In the genomic region with DNA sequence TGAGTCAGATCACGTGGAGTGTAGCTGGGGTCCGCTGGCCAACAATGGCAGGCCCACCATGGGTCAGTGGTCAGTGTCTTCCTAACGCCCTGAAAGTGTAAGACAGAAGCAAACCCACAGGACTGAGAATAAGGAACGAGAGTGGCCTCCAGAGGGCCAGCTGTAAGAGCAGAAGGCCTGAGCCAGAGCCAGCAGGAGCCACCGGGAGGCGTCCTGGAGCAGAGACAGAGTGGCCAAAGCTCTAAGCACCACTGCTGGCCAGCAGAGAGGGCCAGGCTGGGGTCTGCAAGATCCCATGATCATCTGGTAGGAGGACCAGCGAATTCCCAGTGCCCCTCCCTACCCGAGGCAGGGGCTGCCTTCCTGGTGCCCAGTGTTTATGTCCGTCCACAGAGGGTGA, we compare ENCODE assay signal across 18 cellular contexts. TPM values are rescaled to one million over a fixed set of nuclear protein-coding genes. Genes with fewer than 3 reads are reported as not detected.
DNase-seq lines count a peak whose midpoint lies in the region; ATAC-seq and TF ChIP-seq lines count a peak whose summit lies in the region.
"Had no signal": no experiment of that assay in that cellular context is flagged by ENCODE, and none has a peak within 500 bp of the region (broad histone marks: within the 10 kb centered on the region; RNA-seq: fewer than 3 reads in every experiment).

No MANE protein-coding gene starts in this region.

- no peaks in the 10 kb centered on the region for H3K23me2 ChIP-seq in H9 (ENCODE audit: insufficient read length, low read depth, low read length, poor library complexity, severe bottlenecking)

- H4K5ac ChIP-seq in H9 (ENCODE audit: insufficient read length, low read depth, low read length): no peak overlapping the region

- H3K36me3 Mint-ChIP-seq in H9 (ENCODE audit: insufficient read depth in 1 of 3, low read depth in 3 of 3) (no peaks in the 10 kb centered on the region), CD14-positive monocyte (no peaks in the 10 kb centered on the region)
- no peaks in the 10 kb centered on the region for H3K36me3 Mint-ChIP-seq in activated T-cell treated with anti-CD3 and anti-CD28 coated beads, Interleukin-2, amount 50 U/mL, for 24 hours (ENCODE audit: low read depth)

- H2BK120ac ChIP-seq in H9 (ENCODE audit: low read depth, low read length, poor library complexity, severe bottlenecking): no peak overlapping the region

- H3K4me1 ChIP-seq in H9 (ENCODE audit: insufficient read depth, low read length) (no peaks in the 10 kb centered on the region), iPS DF 6.9 (ENCODE audit: control insufficient read depth, insufficient read depth, low read length) (no peaks in the 10 kb centered on the region)
- H3K4me1 ChIP-seq: ascending aorta, tibial artery had no signal

- intact Hi-C loops in CD14-positive monocyte (cut with micrococcal nuclease): no loop called here

- no peak overlapping the region for H4K91ac ChIP-seq in H9 (ENCODE audit: insufficient read length, low read depth, low read length)

- no peak overlapping the region for H3K14ac ChIP-seq in H9 (ENCODE audit: insufficient read depth, low read length)

- H2AFZ ChIP-seq in H9 (ENCODE audit: low read length): no peak overlapping the region

- H3K9me3 ChIP-seq in H9 (ENCODE audit: control insufficient read depth, low read depth, low read length): no peaks in the 10 kb centered on the region
- no peaks in the 10 kb centered on the region for H3K9me3 ChIP-seq in iPS DF 6.9 (ENCODE audit: control insufficient read depth, insufficient read depth, low read length)
- H3K9me3 ChIP-seq: ascending aorta had no signal

- no peak overlapping the region for H3K23ac ChIP-seq in H9 (ENCODE audit: insufficient read length, low read depth, low read length)

- no peak overlapping the region for H3K56ac ChIP-seq in H9 (ENCODE audit: insufficient read length, low read depth, low read length)

- no peaks in the 10 kb centered on the region for H3K79me2 ChIP-seq in H9 (ENCODE audit: insufficient read depth, low read length)

- H3K27me3 Mint-ChIP-seq in H9 (ENCODE audit: low read depth): peaks cover 8% of the 10 kb centered on the region
- peaks cover 0 to 6% (median 4%) of the 10 kb centered on the region in 3 donors for H3K27me3 Mint-ChIP-seq in CD14-positive monocyte (ENCODE audit: low read depth in 3 of 3)
- peaks cover 35% of the 10 kb centered on the region for H3K27me3 Mint-ChIP-seq in activated T-cell treated with anti-CD3 and anti-CD28 coated beads, Interleukin-2, amount 50 U/mL, for 24 hours

- no peak overlapping the region for H2AK5ac ChIP-seq in H9 (ENCODE audit: insufficient read length, low read length)

- ATAC-seq in HG02588 (IDR thresholded peaks at IDR 0.05; ENCODE audit: unreplicated experiment): no peak
- ATAC-seq: left cardiac atrium had no signal

- H3K4me3 Mint-ChIP-seq in H9 (no peak overlapping the region), CD14-positive monocyte (no peak overlapping the region)
- H3K4me3 Mint-ChIP-seq in activated T-cell treated with anti-CD3 and anti-CD28 coated beads, Interleukin-2, amount 50 U/mL, for 24 hours: no peak overlapping the region

- H3K27ac ChIP-seq in H9 (ENCODE audit: insufficient read length, low read depth, low read length) (no peak overlapping the region), iPS DF 6.9 (ENCODE audit: low read length) (no peak overlapping the region)
- H3K27ac ChIP-seq: ascending aorta, tibial artery had no signal

- H3T11ph ChIP-seq in H9 (ENCODE audit: low read length): no peak overlapping the region

- H3K18ac ChIP-seq in H9 (ENCODE audit: insufficient read length, low read depth, low read length): no peak overlapping the region

- no peak overlapping the region for H3K4me2 ChIP-seq in H9 (ENCODE audit: insufficient read depth, insufficient read length, low read length)

- H4K8ac ChIP-seq in H9 (replicated peaks; ENCODE audit: insufficient read length, low read depth, low read length): no peak overlapping the region

- H3K9ac ChIP-seq in H9 (ENCODE audit: extremely low read depth, insufficient read length, low read length): no peak overlapping the region

- H3K4me1 Mint-ChIP-seq in H9 (peaks cover 3% of the 10 kb centered on the region in 2 experiments; a peak in 2 of 4 replicates), CD14-positive monocyte (no peaks in the 10 kb centered on the region)
- H3K4me1 Mint-ChIP-seq in activated T-cell treated with anti-CD3 and anti-CD28 coated beads, Interleukin-2, amount 50 U/mL, for 24 hours (ENCODE audit: low read depth): no peaks in the 10 kb centered on the region

- H2BK12ac ChIP-seq in H9 (ENCODE audit: insufficient read length, low read depth, low read length): no peak overlapping the region

- no peak overlapping the region for H3K4ac ChIP-seq in H9 (ENCODE audit: low read depth, low read length)

- no peaks in the 10 kb centered on the region for H4K20me1 ChIP-seq in H9 (ENCODE audit: control insufficient read depth, insufficient read depth, insufficient read length)

- H3K27ac Mint-ChIP-seq in H9 (no peak overlapping the region), CD14-positive monocyte (peak overlapping the region in 1 of 7 donors; percentile 5)
- no peak overlapping the region for H3K27ac Mint-ChIP-seq in activated T-cell treated with anti-CD3 and anti-CD28 coated beads, Interleukin-2, amount 50 U/mL, for 24 hours

- TF ChIP-seq CTCF in AG09309 (IDR thresholded peaks at IDR 0.05; ENCODE audit: control insufficient read depth, insufficient read depth, low read depth, low read length, missing control alignments) (peak; percentile 41), H9 (conservative IDR thresholded peaks at IDR 0.05) (peak; percentile 75), astrocyte of the spinal cord (IDR thresholded peaks at IDR 0.05; ENCODE audit: low read depth, low read length) (peak; percentile 20), CD14-positive monocyte (IDR thresholded peaks at IDR 0.05) (no peak)

- in situ Hi-C loops in astrocyte of the spinal cord (cut with HindIII; ENCODE audit: low sequenced_read_pairs): no loop called here

- no peak overlapping the region for H2BK15ac ChIP-seq in H9 (ENCODE audit: low read depth, low read length)

- H2BK20ac ChIP-seq in H9 (ENCODE audit: low read depth, low read length, poor library complexity, severe bottlenecking): no peak overlapping the region

- H3K36me3 ChIP-seq in iPS DF 6.9 (ENCODE audit: control insufficient read depth, insufficient read depth, low read length): no peaks in the 10 kb centered on the region
- H3K36me3 ChIP-seq: ascending aorta, tibial artery had no signal

- no peaks in the 10 kb centered on the region for H3K79me1 ChIP-seq in H9 (ENCODE audit: insufficient read depth, low read depth, low read length, poor library complexity, severe bottlenecking)

- H3K27me3 ChIP-seq in H9 (ENCODE audit: insufficient read depth, low read length) (no peaks in the 10 kb centered on the region), iPS DF 6.9 (ENCODE audit: control insufficient read depth, insufficient read depth, low read length) (no peaks in the 10 kb centered on the region)
- H3K27me3 ChIP-seq: ascending aorta had no signal

- no peak overlapping the region for H2BK5ac ChIP-seq in H9 (ENCODE audit: insufficient read length, low read length)

- no CpG with 5 or more reads among the region's 9 CpGs for WGBS in H9 (ENCODE audit: extremely low coverage, insufficient read length, low lambda C conversion rate)
- WGBS in iPS DF 6.9 (ENCODE audit: insufficient coverage, insufficient read length): no CpG with 5 or more reads among the region's 9 CpGs

- DNase-seq in AG09309 (ENCODE audit: low read depth) (no peak), H9 (peak; percentile 76), astrocyte of the spinal cord (ENCODE audit: low read depth, low spot score) (no peak), iPS DF 6.9 (ENCODE audit: low read depth, low spot score) (peak; percentile 22), CD14-positive monocyte (ENCODE audit: low spot score) (no peak), dermis blood vessel endothelial cell (no peak)
- no peak for DNase-seq in activated T-cell treated with anti-CD3 and anti-CD28 coated beads, Interleukin-2, amount 50 U/mL, for 24 hours
- DNase-seq: activated CD4-positive, alpha-beta T cell treated with anti-CD3 and anti-CD28 coated beads, Interleukin-2, amount 50 U/mL, for 4 hours; effector CD8-positive, alpha-beta T cell; left cardiac atrium; NCI-H1694 treated with DMSO at 0.1 percent for 48 hours; Right ventricle myocardium superior; stimulated activated CD4-positive, alpha-beta T cell treated with anti-CD3 and anti-CD28 coated beads, Interleukin-2, amount 100 ng/mL, for 24 hours; stimulated activated CD8-positive, alpha-beta memory T cell treated with anti-CD3 and anti-CD28 coated beads, Interleukin-4, amount 100 ng/mL, for 48 hours; T1000; tibial artery had no signal

- H3K9me3 Mint-ChIP-seq in H9 (peaks cover 0 to 2% of the 10 kb centered on the region in 2 experiments; a peak in 1 of 5 replicates), CD14-positive monocyte (peaks cover 0 to 3% (median 0%) of the 10 kb centered on the region in 7 donors)
- H3K9me3 Mint-ChIP-seq in activated T-cell treated with anti-CD3 and anti-CD28 coated beads, Interleukin-2, amount 50 U/mL, for 24 hours: no peaks in the 10 kb centered on the region

- H3K4me3 ChIP-seq in AG09309 (ENCODE audit: control insufficient read depth, low read depth, low read length) (no peak overlapping the region), astrocyte of the spinal cord (ENCODE audit: low read depth, low read length) (no peak overlapping the region), iPS DF 6.9 (ENCODE audit: low read length) (no peak overlapping the region)
- H3K4me3 ChIP-seq: ascending aorta, tibial artery had no signal

RNA-seq across cellular contexts. Expression of gene CCDC201, which starts 9.2 kb away (rescaled TPM):
- total RNA-seq in H9 (2021): not detected in 2 replicates
- polyA plus RNA-seq in CD14-positive monocyte: not detected
- total RNA-seq in dermis blood vessel endothelial cell: not detected in 2 replicates
- total RNA-seq: ascending aorta, left cardiac atrium, Right ventricle myocardium superior had no signal

RNA-seq across cellular contexts. Expression of gene IGFBP1, which starts 24.6 kb away (rescaled TPM):
- not detected in 2 replicates for total RNA-seq in H9 (2021)
- polyA plus RNA-seq in CD14-positive monocyte: not detected
- 0.34 and 0.47 TPM in 2 replicates for total RNA-seq in dermis blood vessel endothelial cell
- total RNA-seq: ascending aorta, left cardiac atrium, Right ventricle myocardium superior had no signal

RNA-seq across cellular contexts. Expression of gene IGFBP3, which starts 57.4 kb away (rescaled TPM):
- 10.0 TPM in 2 replicates for total RNA-seq in H9 (2021)
- under 1 TPM in 1 of 2 donors, not detected in 1; 0.06 TPM for polyA plus RNA-seq in CD14-positive monocyte
- 4.8 and 18.0 TPM in 2 replicates for total RNA-seq in dermis blood vessel endothelial cell

Comparison
In these comparisons a context has a peak if more than half of its experiments do, and no peak if none do; other contexts are left out.
1. DNase-seq: peak in H9 (single experiment) and iPS DF 6.9 (single experiment); none in AG09309 (single experiment), astrocyte of the spinal cord (single experiment), CD14-positive monocyte (single experiment), activated T-cell treated with anti-CD3 and anti-CD28 coated beads, Interleukin-2, amount 50 U/mL, for 24 hours (single experiment) and dermis blood vessel endothelial cell (single experiment).